In genomic region chr1:80164150-80164549, GRCh38 we compare ENCODE assay signal across 14 cellular contexts.
DNase-seq lines count a peak whose midpoint lies in the region; ATAC-seq and TF ChIP-seq lines count a peak whose summit lies in the region.
"Had no signal": no experiment of that assay in that cellular context is flagged by ENCODE, and none has a peak within 500 bp of the region (broad histone marks: within the 10 kb centered on the region; RNA-seq: fewer than 3 reads in every experiment).

No MANE protein-coding gene starts in this region.

- H3K27ac Mint-ChIP-seq in type B pancreatic cell = no peak overlapping the region
- H3K27ac Mint-ChIP-seq: CD14-positive monocyte; CD4-positive, alpha-beta memory T cell had no signal

- TF ChIP-seq CTCF in AG04450 (IDR thresholded peaks at IDR 0.05; ENCODE audit: low read depth, low read length) (0 out of 2 replicates have a peak, but pooled peaks have one; percentile 27), C4-2B (conservative IDR thresholded peaks at IDR 0.05) (peak; percentile 31), VCaP (conservative IDR thresholded peaks at IDR 0.05) (peak; percentile 17; the same call in 1 of the 2 replicates), type B pancreatic cell (conservative IDR thresholded peaks at IDR 0.05) (peak; percentile 56)

- H3K4me3 ChIP-seq in AG04450 (ENCODE audit: low read depth, low read length) = no peak overlapping the region
- H3K4me3 ChIP-seq: GM12878, K562 had no signal

- no peaks in the 10 kb centered on the region for H3K4me1 Mint-ChIP-seq in type B pancreatic cell (ENCODE audit: unreplicated experiment)
- H3K4me1 Mint-ChIP-seq: CD14-positive monocyte; CD4-positive, alpha-beta memory T cell had no signal

- DNase-seq in AG04450 (ENCODE audit: low read depth, low spot score) (no peak), type B pancreatic cell (ENCODE audit: extremely low spot score, unreplicated experiment) (no peak), DMS114 treated with DMSO at 0.1 percent for 48 hours (lab: John Stamatoyannopoulos, UW; ENCODE audit: unreplicated experiment) (no peak), Right ventricle myocardium superior (no peak)
- DNase-seq: AML-193; CD4-positive, alpha-beta memory T cell; DMS79 treated with DMSO at 0.1 percent for 48 hours; H9; IMR-90 had no signal

- intact Hi-C loops in Right ventricle myocardium superior (cut with DNase I) = no loop called here

- ATAC-seq in Right ventricle myocardium superior (ENCODE audit: poor library complexity) = no peak
- ATAC-seq: GM12878, K562 had no signal

- H3K27me3 ChIP-seq in AG04450 (ENCODE audit: control insufficient read depth, insufficient read depth, low read length) = no peaks in the 10 kb centered on the region

- H3K4me3 Mint-ChIP-seq in type B pancreatic cell = no peak overlapping the region
- H3K4me3 Mint-ChIP-seq: CD14-positive monocyte; CD4-positive, alpha-beta memory T cell; H9 had no signal

- H3K9me3 ChIP-seq in AG04450 (ENCODE audit: control insufficient read depth, insufficient read depth, low read length) = no peaks in the 10 kb centered on the region

- no peaks in the 10 kb centered on the region for H3K27me3 Mint-ChIP-seq in type B pancreatic cell
- H3K27me3 Mint-ChIP-seq: CD4-positive, alpha-beta memory T cell had no signal

- H3K27ac ChIP-seq in AG04450 (ENCODE audit: low read depth, low read length) = no peak overlapping the region
- H3K27ac ChIP-seq in C4-2B = no peak overlapping the region
- H3K27ac ChIP-seq in VCaP = no peak overlapping the region

- CTCF ChIA-PET in AG04450 (lab: Charles Lee) = interaction anchor here (0.6 to 0.8 kb wide), 2 partner anchors 119 to 646 kb away, joined by 3 read pairs; no protein-coding TSS in a partner anchor

- H3K36me3 Mint-ChIP-seq in type B pancreatic cell = no peaks in the 10 kb centered on the region
- H3K36me3 Mint-ChIP-seq: CD14-positive monocyte; CD4-positive, alpha-beta memory T cell had no signal

- POLR2A ChIA-PET in AG04450 (lab: Yijun Ruan, JAX) = no interaction called here

- no peaks in the 10 kb centered on the region for H3K9me3 Mint-ChIP-seq in type B pancreatic cell
- H3K9me3 Mint-ChIP-seq: H9 had no signal
